Comparison of ENCODE assay signal across 8 cellular contexts in genomic region chr7:32298403-32299132, GRCh38.
A peak's percentile ranks its signal among the peaks of the same experiment; 100 is the strongest.
DNase-seq lines count a peak whose midpoint lies in the region; ATAC-seq lines count a peak whose summit lies in the region.

No MANE protein-coding gene starts in this region.

- peak; percentile 49 for ATAC-seq in stimulated activated naive CD8-positive, alpha-beta T cell treated with anti-CD3 and anti-CD28 coated beads, Interleukin-15, amount 100 ng/mL, for 72 hours
- ATAC-seq in GM21723 (IDR thresholded peaks at IDR 0.05; ENCODE audit: unreplicated experiment) (no peak), HG03135 (IDR thresholded peaks at IDR 0.05; ENCODE audit: unreplicated experiment) (no peak)

- H3K27ac Mint-ChIP-seq in immature natural killer cell: no peak overlapping the region
- H3K27ac Mint-ChIP-seq in stimulated activated naive CD8-positive, alpha-beta T cell treated with anti-CD3 and anti-CD28 coated beads, Interleukin-15, amount 100 ng/mL, for 72 hours: no peak overlapping the region

- peaks cover 13 to 20% (median 17%) of the 10 kb centered on the region in 3 donors for H3K27me3 Mint-ChIP-seq in immature natural killer cell (ENCODE audit: low read depth in 3 of 3)
- peaks cover 68% of the 10 kb centered on the region for H3K27me3 Mint-ChIP-seq in stimulated activated naive CD8-positive, alpha-beta T cell treated with anti-CD3 and anti-CD28 coated beads, Interleukin-15, amount 100 ng/mL, for 72 hours

- no peaks in the 10 kb centered on the region for H3K9me3 Mint-ChIP-seq in immature natural killer cell
- no peaks in the 10 kb centered on the region for H3K9me3 Mint-ChIP-seq in stimulated activated naive CD8-positive, alpha-beta T cell treated with anti-CD3 and anti-CD28 coated beads, Interleukin-15, amount 100 ng/mL, for 72 hours

- DNase-seq in DMS 273 (lab: John Stamatoyannopoulos, UW; ENCODE audit: unreplicated experiment) (peak; percentile 83), DMS 273 treated with DMSO at 0.1 percent for 48 hours (lab: John Stamatoyannopoulos, UW) (no peak), astrocyte of the hippocampus (ENCODE audit: low read depth, low spot score) (peak; percentile 44), immature natural killer cell (no peak)
- no peak for DNase-seq in stimulated activated naive CD8-positive, alpha-beta T cell treated with anti-CD3 and anti-CD28 coated beads, Interleukin-15, amount 100 ng/mL, for 72 hours
- DNase-seq in activated CD4-positive, alpha-beta T cell treated with anti-CD3 and anti-CD28 coated beads for 1 hour: no peak

- H3K4me1 Mint-ChIP-seq in immature natural killer cell: peaks cover 8 to 9% of the 10 kb centered on the region in 2 donors
- H3K4me1 Mint-ChIP-seq in stimulated activated naive CD8-positive, alpha-beta T cell treated with anti-CD3 and anti-CD28 coated beads, Interleukin-15, amount 100 ng/mL, for 72 hours: peaks cover 10% of the 10 kb centered on the region

- H3K36me3 Mint-ChIP-seq in immature natural killer cell: peaks cover 0 to 9% (median 0%) of the 10 kb centered on the region in 3 donors

- H3K4me3 Mint-ChIP-seq in immature natural killer cell: peak overlapping the region in 4 of 5 donors; percentile 59 to 72 (median 66)
- H3K4me3 Mint-ChIP-seq in stimulated activated naive CD8-positive, alpha-beta T cell treated with anti-CD3 and anti-CD28 coated beads, Interleukin-15, amount 100 ng/mL, for 72 hours: peak overlapping the region; percentile 65 to 78

Comparison
In these comparisons a context has a peak if more than half of its experiments do, and no peak if none do; other contexts are left out.
1. DNase-seq: peak in DMS 273 (single experiment) and astrocyte of the hippocampus (single experiment); none in DMS 273 treated with DMSO at 0.1 percent for 48 hours (single experiment), immature natural killer cell (0 of 3), stimulated activated naive CD8-positive, alpha-beta T cell treated with anti-CD3 and anti-CD28 coated beads, Interleukin-15, amount 100 ng/mL, for 72 hours (0 of 2) and activated CD4-positive, alpha-beta T cell treated with anti-CD3 and anti-CD28 coated beads for 1 hour (single experiment).